In the genomic region with DNA sequence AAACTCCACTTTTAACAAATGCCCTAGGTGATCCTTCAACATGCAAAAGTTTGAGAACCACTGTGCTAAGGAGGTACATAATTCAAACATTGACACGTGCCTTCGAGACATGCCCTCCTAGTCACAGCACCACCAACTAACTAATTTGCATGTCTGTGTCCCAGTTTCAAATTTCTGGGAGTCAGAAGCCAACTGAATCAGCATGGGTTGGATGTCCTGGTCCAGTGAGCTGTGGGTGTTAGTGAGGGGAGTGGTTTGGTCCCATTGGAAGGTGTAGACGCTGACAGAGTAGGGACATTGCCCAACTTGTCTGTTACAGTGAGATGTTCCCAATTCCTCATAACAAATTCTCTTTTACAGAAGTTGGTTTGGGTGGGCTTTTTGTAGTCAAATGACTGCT, we compare ENCODE assay signal across 15 cellular contexts.
A peak's percentile ranks its signal among the peaks of the same experiment; 100 is the strongest.
DNase-seq lines count a peak whose midpoint lies in the region; ATAC-seq and TF ChIP-seq lines count a peak whose summit lies in the region.
"Had no signal": no experiment of that assay in that cellular context is flagged by ENCODE, and none has a peak within 500 bp of the region (broad histone marks: within the 10 kb centered on the region; RNA-seq: fewer than 3 reads in every experiment).

No MANE protein-coding gene starts in this region.

- no peak for ATAC-seq in HG02981 (IDR thresholded peaks at IDR 0.05; ENCODE audit: unreplicated experiment)
- ATAC-seq: CD8-positive, alpha-beta T cell; HepG2 had no signal

- peaks cover 3% of the 10 kb centered on the region for H3K36me3 Mint-ChIP-seq in endothelial cell (ENCODE audit: low read depth, unreplicated experiment)
- H3K36me3 Mint-ChIP-seq: CD14-positive monocyte; CD8-positive, alpha-beta T cell had no signal

- no peak overlapping the region for H3K27ac Mint-ChIP-seq in endothelial cell (ENCODE audit: unreplicated experiment)
- H3K27ac Mint-ChIP-seq: CD14-positive monocyte; CD8-positive, alpha-beta T cell; HFFc6 had no signal

- peak; percentile 36 for DNase-seq in DMS 273 (lab: John Stamatoyannopoulos, UW; ENCODE audit: unreplicated experiment)
- no peak for DNase-seq in DMS 273 treated with DMSO at 0.1 percent for 48 hours (lab: John Stamatoyannopoulos, UW)
- peak; percentile 56 to 65 for DNase-seq in NCI-H526 (lab: John Stamatoyannopoulos, UW)
- DNase-seq in kidney tubule cell (ENCODE audit: low spot score), result peak; percentile 13
- DNase-seq in renal cortical epithelial cell (ENCODE audit: low read depth), result peak; percentile 4
- no peak for DNase-seq in endothelial cell (ENCODE audit: low spot score)
- DNase-seq: CD8-positive, alpha-beta T cell; COR-L47; DMS53; GF-D8; HCEC 1CT; HFFc6 had no signal

- H3K4me1 Mint-ChIP-seq in endothelial cell (ENCODE audit: unreplicated experiment), result peaks cover 9% of the 10 kb centered on the region
- H3K4me1 Mint-ChIP-seq: CD14-positive monocyte had no signal

- no peak overlapping the region for H3K4me3 Mint-ChIP-seq in endothelial cell (ENCODE audit: unreplicated experiment)
- H3K4me3 Mint-ChIP-seq: CD14-positive monocyte; CD8-positive, alpha-beta T cell; HFFc6 had no signal

- H3K9me3 Mint-ChIP-seq in endothelial cell (ENCODE audit: unreplicated experiment), result no peaks in the 10 kb centered on the region
- H3K9me3 Mint-ChIP-seq: CD8-positive, alpha-beta T cell; HFFc6 had no signal

- no peaks in the 10 kb centered on the region for H3K27me3 Mint-ChIP-seq in endothelial cell (ENCODE audit: unreplicated experiment)

- no peak for TF ChIP-seq CTCF in endothelial cell (IDR thresholded peaks at IDR 0.05; ENCODE audit: unreplicated experiment)

Comparison
In these comparisons a context has a peak if more than half of its experiments do, and no peak if none do; other contexts are left out.
1. DNase-seq: peak in DMS 273 (single experiment), NCI-H526 (2 of 2), kidney tubule cell (single experiment) and renal cortical epithelial cell (single experiment); none in DMS 273 treated with DMSO at 0.1 percent for 48 hours (single experiment) and endothelial cell (single experiment).